1 cellular context compared by ENCODE assay signal in genomic region chr6:157456524-157456829, GRCh38.
TF ChIP-seq lines count a peak whose summit lies in the region.

No MANE protein-coding gene starts in this region.

TF ChIP-seq in GM12878, 131 proteins besides CTCF, POLR2A, EP300 and RAD21 (continued from another document and continues in another):
- TF ChIP-seq ATF2 (IDR thresholded peaks at IDR 0.05; ENCODE audit: low read length) (peak; percentile 26; the same call in 1 of the 2 replicates), ZNF384 (IDR thresholded peaks at IDR 0.05; ENCODE audit: borderline replicate concordance, low read depth, low read length) (peak; percentile 83; the same call in 1 of the 2 replicates), RUNX3 (IDR thresholded peaks at IDR 0.05; ENCODE audit: low read length) (peak; percentile 46), HDAC6 (IDR thresholded peaks at IDR 0.05; ENCODE audit: unreplicated experiment) (no peak), TBL1XR1 (IDR thresholded peaks at IDR 0.05; ENCODE audit: low read depth, low read length) (no peak), BCLAF1 (IDR thresholded peaks at IDR 0.05) (no peak), NFIC (IDR thresholded peaks at IDR 0.05; ENCODE audit: low read depth, low read length) (0 out of 2 replicates have a peak, but pooled peaks have one; percentile 26), ATF7 (IDR thresholded peaks at IDR 0.05; ENCODE audit: low read depth) (no peak), MLLT1 (IDR thresholded peaks at IDR 0.05) (no peak), IRF5 (IDR thresholded peaks at IDR 0.05; ENCODE audit: borderline replicate concordance) (no peak), SPI1 (IDR thresholded peaks at IDR 0.05; ENCODE audit: borderline replicate concordance, insufficient read depth, low read depth, low read length) (peak; percentile 93), ZBTB33 (IDR thresholded peaks at IDR 0.05) (no peak), ZNF207 (IDR thresholded peaks at IDR 0.05; ENCODE audit: borderline replicate concordance) (no peak), MTA2 (IDR thresholded peaks at IDR 0.05; ENCODE audit: low read depth) (no peak), IRF4 (IDR thresholded peaks at IDR 0.05; ENCODE audit: low read depth, low read length) (peak; percentile 74), ZNF592 (IDR thresholded peaks at IDR 0.05) (no peak), NR2C2 (IDR thresholded peaks at IDR 0.05; ENCODE audit: borderline replicate concordance, control insufficient read depth, insufficient read length, low read depth) (no peak), RELB (IDR thresholded peaks at IDR 0.05; ENCODE audit: low read depth) (no peak), NKRF (conservative IDR thresholded peaks at IDR 0.05) (no peak), IKZF2 (IDR thresholded peaks at IDR 0.05) (peak; percentile 68 to 71; a peak in 3 of 4 replicates), STAT3 (IDR thresholded peaks at IDR 0.05; ENCODE audit: low read depth, low read length) (no peak), RB1 (IDR thresholded peaks at IDR 0.05; ENCODE audit: borderline replicate concordance) (no peak), SKIL (IDR thresholded peaks at IDR 0.05; ENCODE audit: low read depth, poor library complexity, severe bottlenecking) (no peak), CHD1 (IDR thresholded peaks at IDR 0.05; ENCODE audit: low read depth, low read length) (no peak), EGR1 (IDR thresholded peaks at IDR 0.05; ENCODE audit: borderline replicate concordance in 1 of 2, low read depth in 2 of 2, low read length in 2 of 2) (no peak), USF2 (IDR thresholded peaks at IDR 0.05; ENCODE audit: borderline replicate concordance, low read depth, low read length) (no peak), NR2C1 (IDR thresholded peaks at IDR 0.05) (no peak), PAX5 (IDR thresholded peaks at IDR 0.05; ENCODE audit: borderline replicate concordance, low read depth, low read length) (peak; percentile 38; the same call in 1 of the 2 replicates)
